23 cellular contexts compared by ENCODE assay signal in the genomic region with DNA sequence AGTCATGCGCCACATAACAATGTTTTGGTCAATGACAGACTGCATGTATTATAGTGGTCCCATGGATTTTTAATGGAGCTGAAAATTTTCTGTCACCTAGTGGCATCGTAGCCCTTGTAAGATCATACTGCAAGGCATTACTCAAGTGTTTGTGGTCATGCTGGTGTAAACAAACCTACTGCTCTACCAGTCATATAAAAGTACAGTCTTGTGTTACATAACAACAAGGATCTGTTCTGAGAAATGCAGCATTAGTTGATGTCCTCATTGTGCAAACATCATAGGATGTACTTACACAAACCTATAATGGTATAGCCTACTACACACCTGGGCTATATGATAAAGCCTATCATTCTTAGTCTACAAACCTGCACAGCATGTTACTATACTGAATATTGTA.
"Had no signal": no experiment of that assay in that cellular context is flagged by ENCODE, and none has a peak within 500 bp of the region (broad histone marks: within the 10 kb centered on the region; RNA-seq: fewer than 3 reads in every experiment).

No MANE protein-coding gene starts in this region.

- H3K9me3 ChIP-seq: right lobe of liver, thyroid gland had no signal

- H3K36me3 ChIP-seq: esophagus muscularis mucosa, heart right ventricle, left ventricle myocardium inferior, ovary, right lobe of liver, stomach, thyroid gland, upper lobe of left lung had no signal

- FAIRE-seq: endothelial cell of umbilical vein had no signal

- H3K27ac ChIP-seq: esophagus muscularis mucosa, heart right ventricle, left ventricle myocardium inferior, ovary, right lobe of liver, skin epidermis, stomach, thyroid gland, upper lobe of left lung had no signal

- H3K4me3 ChIP-seq: esophagus muscularis mucosa, heart right ventricle, left ventricle myocardium inferior, lung, ovary, right lobe of liver, skin epidermis, stomach, thyroid gland, upper lobe of left lung had no signal

- H3K4me1 ChIP-seq: esophagus muscularis mucosa, heart right ventricle, left ventricle myocardium inferior, right lobe of liver, stomach, thyroid gland, upper lobe of left lung had no signal

- H3K27me3 ChIP-seq: esophagus muscularis mucosa, heart right ventricle, ovary, right lobe of liver, stomach, thyroid gland, upper lobe of left lung had no signal

- DNase-seq: activated B cell treated with CpG ODN at 0.5 μM for 24 hours; activated CD4-positive, alpha-beta T cell treated with anti-CD3 and anti-CD28 coated beads, Interleukin-2, amount 50 U/mL, for 1 hour; activated CD8-positive, alpha-beta T cell treated with anti-CD3 and anti-CD28 coated beads for 36 hours; activated T-cell treated with anti-CD3 and anti-CD28 coated beads, Interleukin-2, amount 50 U/mL, for 48 hours; aorta; cortex of kidney; foreskin melanocyte; heart right ventricle; islet precursor cell; left ventricle myocardium inferior; naive B cell; nephron progenitor cell; ovary; right lobe of liver; stimulated activated CD4-positive, alpha-beta T cell treated with anti-CD3 and anti-CD28 coated beads, Interleukin-4, amount 100 ng/mL, for 24 hours; stomach; T-helper 1 cell; thyroid gland; upper lobe of left lung had no signal
